22 cellular contexts compared by ENCODE assay signal in genomic region chr2:214569419-214570035, GRCh38.
DNase-seq lines count a peak whose midpoint lies in the region; ATAC-seq, FAIRE-seq and TF ChIP-seq lines count a peak whose summit lies in the region.
"Had no signal": no experiment of that assay in that cellular context is flagged by ENCODE, and none has a peak within 500 bp of the region (broad histone marks: within the 10 kb centered on the region; RNA-seq: fewer than 3 reads in every experiment).

No MANE protein-coding gene starts in this region.

- intact Hi-C loops in left lung (cut with DNase I): no loop called here
- intact Hi-C loops in gastrocnemius medialis (cut with DNase I; ENCODE audit: low total_unique reads): no loop called here

- no peak for TF ChIP-seq POLR2A in gastrocnemius medialis (IDR thresholded peaks at IDR 0.05)

- TF ChIP-seq CTCF in bronchial epithelial cell (IDR thresholded peaks at IDR 0.05; ENCODE audit: insufficient read depth, low read length, severe bottlenecking) (no peak), left lung (IDR thresholded peaks at IDR 0.05) (no peak), gastrocnemius medialis (IDR thresholded peaks at IDR 0.05 in 4 of 5, conservative IDR thresholded peaks at IDR 0.05 in 1 of 5) (no peak)

- no peak overlapping the region for H3K27ac ChIP-seq in left lung
- no peak overlapping the region for H3K27ac ChIP-seq in gastrocnemius medialis
- H3K27ac ChIP-seq: C4-2B, SK-N-MC had no signal

- in situ Hi-C loops in Caki2 (cut with HindIII; ENCODE audit: low pct_unique_long_range_greater_than_20kb, low sequenced_read_pairs): no loop called here
- in situ Hi-C loops in gastrocnemius medialis (cut with MboI; ENCODE audit: low sequenced_read_pairs in 4 of 4): no loop called here

- H3K9me3 ChIP-seq in left lung (no peaks in the 10 kb centered on the region), gastrocnemius medialis (no peaks in the 10 kb centered on the region)

- H3K27me3 ChIP-seq in bronchial epithelial cell (ENCODE audit: control insufficient read depth, insufficient read depth, low read length) (no peaks in the 10 kb centered on the region), left lung (no peaks in the 10 kb centered on the region), gastrocnemius medialis (no peaks in the 10 kb centered on the region)

- peak; percentile 6 for DNase-seq in Caki2 (ENCODE audit: low read depth)
- peak; percentile 73 for DNase-seq in DMS53 (lab: John Stamatoyannopoulos, UW)
- DNase-seq in bronchial epithelial cell (ENCODE audit: low read depth): peak; percentile 88
- DNase-seq in left lung: no peak
- no peak for DNase-seq in gastrocnemius medialis
- no peak for DNase-seq in NCI-H2029 treated with DMSO at 0.1 percent for 48 hours (lab: John Stamatoyannopoulos, UW)
- DNase-seq: AML-193, GOT3, Karpas-422, NCI-H1048, NCI-H1436, NCI-H2081 treated with DMSO at 0.1 percent for 48 hours, NCI-H2227 treated with DMSO at 0.1 percent for 48 hours, NCI-H774, OCI-M1, SHP77 had no signal

- no peak for FAIRE-seq in bronchial epithelial cell (lab: Jason Lieb, UNC)
- FAIRE-seq: GM12891, HTR-8/SVneo had no signal

- H3K36me3 ChIP-seq in bronchial epithelial cell (ENCODE audit: control insufficient read depth, insufficient read depth, low read length) (no peaks in the 10 kb centered on the region), left lung (no peaks in the 10 kb centered on the region), gastrocnemius medialis (no peaks in the 10 kb centered on the region)

- no peaks in the 10 kb centered on the region for H3K4me1 ChIP-seq in left lung
- H3K4me1 ChIP-seq in gastrocnemius medialis: no peaks in the 10 kb centered on the region

- H3K4me3 ChIP-seq in bronchial epithelial cell (ENCODE audit: low read depth, low read length): no peak overlapping the region
- H3K4me3 ChIP-seq in left lung: no peak overlapping the region
- H3K4me3 ChIP-seq in gastrocnemius medialis: no peak overlapping the region
- H3K4me3 ChIP-seq: SK-N-MC had no signal

- ATAC-seq in left lung: peak; percentile 71
- ATAC-seq in gastrocnemius medialis: no peak
- no peak for ATAC-seq in GM18858 (IDR thresholded peaks at IDR 0.05; ENCODE audit: unreplicated experiment)
- ATAC-seq: HCT116 had no signal

Comparison
In these comparisons a context has a peak if more than half of its experiments do, and no peak if none do; other contexts are left out.
1. DNase-seq: peak in Caki2 (single experiment), DMS53 (single experiment) and bronchial epithelial cell (single experiment); none in left lung (0 of 2), gastrocnemius medialis (0 of 2) and NCI-H2029 treated with DMSO at 0.1 percent for 48 hours (single experiment).